In genomic region chr18:74329688-74330205, GRCh38 we compare ENCODE assay signal across 20 cellular contexts. TPM values are rescaled to one million over a fixed set of nuclear protein-coding genes. Genes with fewer than 3 reads are reported as not detected.
DNase-seq lines count a peak whose midpoint lies in the region; FAIRE-seq and TF ChIP-seq lines count a peak whose summit lies in the region.
"Had no signal": no experiment of that assay in that cellular context is flagged by ENCODE, and none has a peak within 500 bp of the region (broad histone marks: within the 10 kb centered on the region; RNA-seq: fewer than 3 reads in every experiment).

No MANE protein-coding gene starts in this region.

- peak; percentile 98 for FAIRE-seq in D721Med (lab: Jason Lieb, UNC)
- peak; percentile 21 for FAIRE-seq in GM18507 (lab: Jason Lieb, UNC)
- peak; percentile 34 for FAIRE-seq in astrocyte (lab: Jason Lieb, UNC)
- FAIRE-seq: GM19239, H1, HTR-8/SVneo had no signal

- H2AFZ ChIP-seq in astrocyte (ENCODE audit: low read depth, low read length) (no peak overlapping the region), parathyroid adenoma (peak overlapping the region; percentile 4)

- H3K27me3 Mint-ChIP-seq in astrocyte (ENCODE audit: low read depth, unreplicated experiment): no peaks in the 10 kb centered on the region

- no peaks in the 10 kb centered on the region for H3K79me2 ChIP-seq in astrocyte (ENCODE audit: insufficient read depth, low read length)
- H3K79me2 ChIP-seq in parathyroid adenoma: no peaks in the 10 kb centered on the region

- no peaks in the 10 kb centered on the region for H3K36me3 Mint-ChIP-seq in astrocyte (ENCODE audit: low read depth, unreplicated experiment)
- H3K36me3 Mint-ChIP-seq: CD8-positive, alpha-beta T cell had no signal

- no peak overlapping the region for H3K4me3 Mint-ChIP-seq in astrocyte (ENCODE audit: unreplicated experiment)
- H3K4me3 Mint-ChIP-seq: B cell; CD8-positive, alpha-beta T cell had no signal

- H3K36me3 ChIP-seq in astrocyte (ENCODE audit: insufficient read depth, low read length): no peaks in the 10 kb centered on the region
- no peaks in the 10 kb centered on the region for H3K36me3 ChIP-seq in parathyroid adenoma (ENCODE audit: control insufficient read depth, insufficient read depth, low read length)
- H3K36me3 ChIP-seq in uterus: no peaks in the 10 kb centered on the region
- H3K36me3 ChIP-seq: BLaER1 treated with 17β-estradiol and CSF1 and Interleukin-3, amounts not matched to agents 10 nM and 100 nM; HAP-1 had no signal

- H3K4me1 ChIP-seq in astrocyte (ENCODE audit: insufficient read depth, low read length) (no peaks in the 10 kb centered on the region), parathyroid adenoma (no peaks in the 10 kb centered on the region), uterus (no peaks in the 10 kb centered on the region)
- H3K4me1 ChIP-seq: HAP-1 had no signal

- H3K4me1 Mint-ChIP-seq in astrocyte (ENCODE audit: low read depth, unreplicated experiment): no peaks in the 10 kb centered on the region

- H3K27me3 ChIP-seq in astrocyte (ENCODE audit: insufficient read depth, low read length): no peaks in the 10 kb centered on the region
- no peaks in the 10 kb centered on the region for H3K27me3 ChIP-seq in parathyroid adenoma (ENCODE audit: control insufficient read depth, insufficient read depth, low read length)
- no peaks in the 10 kb centered on the region for H3K27me3 ChIP-seq in uterus
- H3K27me3 ChIP-seq: BLaER1 treated with 17β-estradiol and CSF1 and Interleukin-3, amounts not matched to agents 10 nM and 100 nM had no signal

- intact Hi-C loops in uterus (cut with DNase I; ENCODE audit: low total_unique reads): no loop called here

- TF ChIP-seq POLR2A in uterus (IDR thresholded peaks at IDR 0.05): no peak

- H3K27ac Mint-ChIP-seq in astrocyte (ENCODE audit: unreplicated experiment): no peak overlapping the region
- H3K27ac Mint-ChIP-seq: B cell; CD8-positive, alpha-beta T cell had no signal

- H3K9ac ChIP-seq in astrocyte (ENCODE audit: low read length) (no peak overlapping the region), parathyroid adenoma (no peak overlapping the region)
- H3K9ac ChIP-seq: BLaER1 treated with 17β-estradiol and CSF1 and Interleukin-3, amounts not matched to agents 10 nM and 100 nM; KMS-11 had no signal

- no peak overlapping the region for H3K4me3 ChIP-seq in astrocyte (ENCODE audit: insufficient read depth, low read depth, low read length)
- no peak overlapping the region for H3K4me3 ChIP-seq in parathyroid adenoma (ENCODE audit: low read depth, low read length)
- no peak overlapping the region for H3K4me3 ChIP-seq in uterus
- H3K4me3 ChIP-seq: BLaER1 treated with 17β-estradiol and CSF1 and Interleukin-3, amounts not matched to agents 10 nM and 100 nM; HAP-1 had no signal

- no peak overlapping the region for H3K4me2 ChIP-seq in astrocyte (ENCODE audit: low read length)
- no peak overlapping the region for H3K4me2 ChIP-seq in parathyroid adenoma (ENCODE audit: low read length)
- H3K4me2 ChIP-seq: BLaER1 treated with 17β-estradiol and CSF1 and Interleukin-3, amounts not matched to agents 10 nM and 100 nM; KMS-11 had no signal

- no peaks in the 10 kb centered on the region for H4K20me1 ChIP-seq in astrocyte (ENCODE audit: insufficient read depth, low read length)
- H4K20me1 ChIP-seq: BLaER1 treated with 17β-estradiol and CSF1 and Interleukin-3, amounts not matched to agents 10 nM and 100 nM had no signal

- DNase-seq in D721Med (ENCODE audit: insufficient read length, low spot score): no peak
- no peak for DNase-seq in GM18507 (ENCODE audit: extremely low spot score, insufficient read length, low read depth)
- DNase-seq in astrocyte (ENCODE audit: low read depth): no peak
- no peak for DNase-seq in stimulated activated CD4-positive, alpha-beta T cell treated with anti-CD3 and anti-CD28 coated beads, Interleukin-2, amount 100 ng/mL, for 24 hours
- DNase-seq in uterus: no peak
- DNase-seq in NCI-H526 (lab: John Stamatoyannopoulos, UW): no peak
- DNase-seq: Calu3; CD8-positive, alpha-beta T cell; DMS79; GDM1 had no signal

- no peaks in the 10 kb centered on the region for H3K9me3 Mint-ChIP-seq in astrocyte (ENCODE audit: unreplicated experiment)

- TF ChIP-seq CTCF in D721Med (IDR thresholded peaks at IDR 0.05; ENCODE audit: insufficient read depth, missing control alignments): no peak
- no peak for TF ChIP-seq CTCF in astrocyte (IDR thresholded peaks at IDR 0.05; ENCODE audit: insufficient read depth, low read depth, low read length)
- no peak for TF ChIP-seq CTCF in parathyroid adenoma (IDR thresholded peaks at IDR 0.05)
- no peak for TF ChIP-seq CTCF in uterus (IDR thresholded peaks at IDR 0.05)

- H3K9me3 ChIP-seq in astrocyte (ENCODE audit: insufficient read depth, low read depth, low read length) (no peaks in the 10 kb centered on the region), parathyroid adenoma (ENCODE audit: control insufficient read depth, low read length) (no peaks in the 10 kb centered on the region), uterus (no peaks in the 10 kb centered on the region)
- H3K9me3 ChIP-seq: HAP-1 had no signal

- H3K27ac ChIP-seq in astrocyte (ENCODE audit: low read depth, low read length): no peak overlapping the region
- H3K27ac ChIP-seq in parathyroid adenoma: no peak overlapping the region
- H3K27ac ChIP-seq in uterus: no peak overlapping the region
- H3K27ac ChIP-seq: BLaER1 treated with 17β-estradiol and CSF1 and Interleukin-3, amounts not matched to agents 10 nM and 100 nM; KMS-11 had no signal

RNA-seq across cellular contexts. Expression of gene C18orf63, which starts 14.1 kb away (rescaled TPM):
- total RNA-seq in astrocyte (not detected in 2 replicates), uterus (not detected)
- total RNA-seq: A172; B cell; Calu3; CD8-positive, alpha-beta T cell; Daoy; H1 had no signal

RNA-seq across cellular contexts. Expression of gene CYB5A, which starts 38.0 kb away (rescaled TPM):
- total RNA-seq in astrocyte: 39.5 and 45.7 TPM in 2 replicates
- total RNA-seq in uterus: 100 to 1,000 TPM in 1 of 4 donors, 10 to 100 TPM in 3; 44.6 to 204 (median 51.9) TPM
